1 cellular context compared by ENCODE assay signal in genomic region chr2:215356334-215356947, GRCh38.
A peak's percentile ranks its signal among the peaks of the same experiment; 100 is the strongest.
TF ChIP-seq lines count a peak whose summit lies in the region.

No MANE protein-coding gene starts in this region.

TF ChIP-seq in IMR-90, 13 proteins besides CTCF, POLR2A, EP300 and RAD21:
- TF ChIP-seq NFE2L2 (IDR thresholded peaks at IDR 0.05; ENCODE audit: low read depth, low read length) (0 out of 2 replicates have a peak, but pooled peaks have one; percentile 1), CEBPB (IDR thresholded peaks at IDR 0.05; ENCODE audit: low read depth, low read length) (peak; percentile 75), USF2 (IDR thresholded peaks at IDR 0.05; ENCODE audit: low read depth, low read length) (no peak), ELK1 (IDR thresholded peaks at IDR 0.05; ENCODE audit: borderline replicate concordance, low read depth, low read length) (no peak), MAZ (IDR thresholded peaks at IDR 0.05; ENCODE audit: borderline replicate concordance, low read depth, low read length) (no peak), BHLHE40 (IDR thresholded peaks at IDR 0.05; ENCODE audit: low read depth, low read length) (no peak), RFX5 (IDR thresholded peaks at IDR 0.05; ENCODE audit: low read depth, low read length) (no peak)
